9 cellular contexts compared by ENCODE assay signal in genomic region chr3:65963787-65964707, GRCh38.
DNase-seq lines count a peak whose midpoint lies in the region; ATAC-seq lines count a peak whose summit lies in the region.
"Had no signal": no experiment of that assay in that cellular context is flagged by ENCODE, and none has a peak within 500 bp of the region (broad histone marks: within the 10 kb centered on the region; RNA-seq: fewer than 3 reads in every experiment).

No MANE protein-coding gene starts in this region.

- no peak overlapping the region for H3K4me2 ChIP-seq in mesendoderm (ENCODE audit: low read length)

- H3K36me3 Mint-ChIP-seq in activated naive CD8-positive, alpha-beta T cell treated with anti-CD3 and anti-CD28 coated beads, Interleukin-2, amount 50 U/mL, for 24 hours (ENCODE audit: low read depth), result no peaks in the 10 kb centered on the region

- peak overlapping the region; percentile 92 for H3K27ac Mint-ChIP-seq in activated naive CD8-positive, alpha-beta T cell treated with anti-CD3 and anti-CD28 coated beads, Interleukin-2, amount 50 U/mL, for 24 hours

- H4K8ac ChIP-seq in mesendoderm (ENCODE audit: low read depth, low read length), result no peak overlapping the region

- H3K27me3 ChIP-seq in mesendoderm (ENCODE audit: insufficient read depth, low read length, poor library complexity), result no peaks in the 10 kb centered on the region

- no peak overlapping the region for H3K56ac ChIP-seq in mesendoderm (ENCODE audit: low read length)

- H2AK5ac ChIP-seq in mesendoderm (ENCODE audit: low read length), result no peak overlapping the region

- H2BK120ac ChIP-seq in mesendoderm (ENCODE audit: low read depth, low read length), result no peak overlapping the region

- peaks cover 12% of the 10 kb centered on the region for H3K79me2 ChIP-seq in mesendoderm (ENCODE audit: control insufficient read depth, insufficient read depth, low read length)

- no CpG with 5 or more reads among the region's 5 CpGs for whole genome bisulfite sequencing in mesendoderm (ENCODE audit: extremely low coverage, insufficient coverage, low lambda C conversion rate)

- peak overlapping the region; percentile 57 for H2BK15ac ChIP-seq in mesendoderm (replicated peaks; ENCODE audit: low read depth)

- H3K18ac ChIP-seq in mesendoderm (ENCODE audit: low read length), result peak overlapping the region; percentile 63

- no peak overlapping the region for H3K4me3 Mint-ChIP-seq in activated naive CD8-positive, alpha-beta T cell treated with anti-CD3 and anti-CD28 coated beads, Interleukin-2, amount 50 U/mL, for 24 hours
- H3K4me3 Mint-ChIP-seq: neural crest cell had no signal

- no peak overlapping the region for H3K23ac ChIP-seq in mesendoderm (ENCODE audit: low read length)

- peaks cover 7% of the 10 kb centered on the region for H3K9me3 Mint-ChIP-seq in activated naive CD8-positive, alpha-beta T cell treated with anti-CD3 and anti-CD28 coated beads, Interleukin-2, amount 50 U/mL, for 24 hours
- H3K9me3 Mint-ChIP-seq: neural crest cell had no signal

- no peak overlapping the region for H3K27ac ChIP-seq in mesendoderm (ENCODE audit: low read depth, low read length)

- H3K4me1 ChIP-seq in mesendoderm (ENCODE audit: control insufficient read depth, low read depth, low read length), result peaks cover 12% of the 10 kb centered on the region

- H3K4me1 Mint-ChIP-seq in activated naive CD8-positive, alpha-beta T cell treated with anti-CD3 and anti-CD28 coated beads, Interleukin-2, amount 50 U/mL, for 24 hours, result peaks cover 21% of the 10 kb centered on the region
- H3K4me1 Mint-ChIP-seq: neural crest cell had no signal

- peaks cover 13% of the 10 kb centered on the region for H3K27me3 Mint-ChIP-seq in activated naive CD8-positive, alpha-beta T cell treated with anti-CD3 and anti-CD28 coated beads, Interleukin-2, amount 50 U/mL, for 24 hours

- H3K36me3 ChIP-seq in mesendoderm (ENCODE audit: control insufficient read depth, insufficient read depth, low read length), result no peaks in the 10 kb centered on the region

- ATAC-seq in GM21390 (IDR thresholded peaks at IDR 0.05; ENCODE audit: unreplicated experiment) (peak; percentile 96), HG03521 (IDR thresholded peaks at IDR 0.05; ENCODE audit: unreplicated experiment) (peak; percentile 94)
- ATAC-seq in activated naive CD8-positive, alpha-beta T cell treated with anti-CD3 and anti-CD28 coated beads, Interleukin-2, amount 50 U/mL, for 24 hours, result peak; percentile 95

- DNase-seq in GM04503 (ENCODE audit: low read depth), result peak; percentile 79
- peak; percentile 56 for DNase-seq in activated naive CD8-positive, alpha-beta T cell treated with anti-CD3 and anti-CD28 coated beads, Interleukin-2, amount 50 U/mL, for 24 hours
- DNase-seq in mesendoderm, result peak; percentile 71
- DNase-seq in SIG-M5 treated with dmso at 0.1 percent for 504 hours (lab: John Stamatoyannopoulos, UW; ENCODE audit: unreplicated experiment), result no peak
- DNase-seq in medulla oblongata (ENCODE audit: extremely low spot score), result no peak
- no peak for DNase-seq in SHP77 treated with DMSO at 0.1 percent for 48 hours (lab: John Stamatoyannopoulos, UW)

- no peak overlapping the region for H2BK5ac ChIP-seq in mesendoderm (ENCODE audit: low read length)

- H3K9ac ChIP-seq in mesendoderm (ENCODE audit: low read length), result no peak overlapping the region

- no peak overlapping the region for H4K5ac ChIP-seq in mesendoderm (ENCODE audit: low read length)

- H3K4me3 ChIP-seq in mesendoderm (ENCODE audit: low read length), result no peak overlapping the region

- no peak overlapping the region for H3K4ac ChIP-seq in mesendoderm (ENCODE audit: low read depth, low read length)

- H3K79me1 ChIP-seq in mesendoderm (ENCODE audit: low read length), result peaks cover 7% of the 10 kb centered on the region

Comparison
In these comparisons a context has a peak if more than half of its experiments do, and no peak if none do; other contexts are left out.
1. DNase-seq: peak in GM04503 (single experiment), activated naive CD8-positive, alpha-beta T cell treated with anti-CD3 and anti-CD28 coated beads, Interleukin-2, amount 50 U/mL, for 24 hours (single experiment) and mesendoderm (single experiment); none in SIG-M5 treated with dmso at 0.1 percent for 504 hours (single experiment), medulla oblongata (single experiment) and SHP77 treated with DMSO at 0.1 percent for 48 hours (single experiment).
2. Peak in every context shown above with its lines, with median percentiles within 50 percentile points of each other: ATAC-seq.